Comparison of ENCODE assay signal across 1 cellular context in the genomic region with DNA sequence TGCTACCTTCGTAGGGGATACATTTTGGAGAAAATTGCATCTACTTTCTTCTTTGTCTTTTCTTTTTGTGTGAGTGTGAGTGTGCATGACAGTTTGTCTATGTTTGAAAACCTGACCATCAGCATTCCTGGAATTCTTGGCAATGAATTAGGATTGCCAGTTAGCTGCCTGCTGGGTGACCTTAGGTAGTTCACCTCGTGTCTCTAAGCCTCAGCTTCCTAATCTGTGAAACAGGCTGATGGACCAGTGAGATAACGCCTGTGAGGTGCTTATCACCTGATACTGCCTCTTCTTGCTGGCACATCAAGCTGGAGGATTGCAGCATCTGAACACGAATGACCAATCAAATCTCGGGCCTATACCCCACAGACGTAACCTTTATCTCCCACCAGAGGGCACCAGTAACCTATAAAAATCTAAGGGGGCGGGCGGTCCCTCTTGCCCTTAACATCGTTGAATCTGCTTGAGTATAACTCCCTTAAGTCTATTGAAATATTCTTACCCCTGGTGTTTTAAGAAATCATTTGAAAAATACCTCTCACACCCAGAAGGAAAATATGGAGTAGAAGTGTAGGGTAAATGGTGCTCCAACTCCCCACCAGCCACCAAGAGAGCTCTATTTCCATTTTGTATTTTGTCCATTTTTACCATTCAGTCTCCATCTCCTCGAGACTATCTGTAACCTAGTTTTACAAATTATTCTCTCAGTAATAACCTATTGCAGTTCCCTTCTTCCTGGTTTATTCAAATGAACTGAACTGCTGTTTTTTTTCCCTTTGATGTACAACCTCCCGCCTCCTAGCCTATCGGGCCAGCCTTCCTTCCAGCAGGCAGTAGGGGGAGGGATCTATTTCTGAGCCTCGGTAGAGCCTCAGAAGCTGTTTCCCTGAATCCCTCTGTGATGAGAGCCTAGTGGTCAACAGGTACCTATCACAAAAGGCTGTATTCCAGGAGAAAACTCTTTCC.
TF ChIP-seq lines count a peak whose summit lies in the region.

No MANE protein-coding gene starts in this region.

TF ChIP-seq in K562, 482 proteins besides CTCF, POLR2A, EP300 and RAD21 (continued from another document):
- TF ChIP-seq, protein P1, sequence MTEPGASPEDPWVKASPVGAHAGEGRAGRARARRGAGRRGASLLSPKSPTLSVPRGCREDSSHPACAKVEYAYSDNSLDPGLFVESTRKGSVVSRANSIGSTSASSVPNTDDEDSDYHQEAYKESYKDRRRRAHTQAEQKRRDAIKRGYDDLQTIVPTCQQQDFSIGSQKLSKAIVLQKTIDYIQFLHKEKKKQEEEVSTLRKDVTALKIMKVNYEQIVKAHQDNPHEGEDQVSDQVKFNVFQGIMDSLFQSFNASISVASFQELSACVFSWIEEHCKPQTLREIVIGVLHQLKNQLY (CRISPR knock-in tag; conservative IDR thresholded peaks at IDR 0.05), result no peak
- TF ChIP-seq DPF2 (IDR thresholded peaks at IDR 0.05) (peak; percentile 96), NEUROD1 (IDR thresholded peaks at IDR 0.05; ENCODE audit: borderline replicate concordance, low read depth, low read length, partially characterized antibody) (peak; percentile 24), HCFC1 (IDR thresholded peaks at IDR 0.05; ENCODE audit: low read depth, low read length) (peak; percentile 27; the same call in 1 of the 2 replicates), ZSCAN29 (IDR thresholded peaks at IDR 0.05) (no peak), MECOM (CRISPR knock-in tag; IDR thresholded peaks at IDR 0.05) (peak; percentile 96), L3MBTL2 (IDR thresholded peaks at IDR 0.05) (peak; percentile 68), U2AF1 (optimal IDR thresholded peaks at IDR 0.05; ENCODE audit: low read depth, low read length) (no peak), STAG1 (CRISPR knock-in tag; IDR thresholded peaks at IDR 0.05; ENCODE audit: borderline replicate concordance) (peak; percentile 68; the same call in 1 of the 2 replicates), CEBPG (CRISPR knock-in tag; IDR thresholded peaks at IDR 0.05) (peak; percentile 93), CEBPG (tag; conservative IDR thresholded peaks at IDR 0.05 in 1 of 2, IDR thresholded peaks at IDR 0.05 in 1 of 2) (peak; percentile 81 to 93)
- TF ChIP-seq, protein P2, sequence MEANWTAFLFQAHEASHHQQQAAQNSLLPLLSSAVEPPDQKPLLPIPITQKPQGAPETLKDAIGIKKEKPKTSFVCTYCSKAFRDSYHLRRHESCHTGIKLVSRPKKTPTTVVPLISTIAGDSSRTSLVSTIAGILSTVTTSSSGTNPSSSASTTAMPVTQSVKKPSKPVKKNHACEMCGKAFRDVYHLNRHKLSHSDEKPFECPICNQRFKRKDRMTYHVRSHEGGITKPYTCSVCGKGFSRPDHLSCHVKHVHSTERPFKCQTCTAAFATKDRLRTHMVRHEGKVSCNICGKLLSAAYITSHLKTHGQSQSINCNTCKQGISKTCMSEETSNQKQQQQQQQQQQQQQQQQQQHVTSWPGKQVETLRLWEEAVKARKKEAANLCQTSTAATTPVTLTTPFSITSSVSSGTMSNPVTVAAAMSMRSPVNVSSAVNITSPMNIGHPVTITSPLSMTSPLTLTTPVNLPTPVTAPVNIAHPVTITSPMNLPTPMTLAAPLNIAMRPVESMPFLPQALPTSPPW (CRISPR knock-in tag; IDR thresholded peaks at IDR 0.05), result peak; percentile 56
- TF ChIP-seq, protein P3, sequence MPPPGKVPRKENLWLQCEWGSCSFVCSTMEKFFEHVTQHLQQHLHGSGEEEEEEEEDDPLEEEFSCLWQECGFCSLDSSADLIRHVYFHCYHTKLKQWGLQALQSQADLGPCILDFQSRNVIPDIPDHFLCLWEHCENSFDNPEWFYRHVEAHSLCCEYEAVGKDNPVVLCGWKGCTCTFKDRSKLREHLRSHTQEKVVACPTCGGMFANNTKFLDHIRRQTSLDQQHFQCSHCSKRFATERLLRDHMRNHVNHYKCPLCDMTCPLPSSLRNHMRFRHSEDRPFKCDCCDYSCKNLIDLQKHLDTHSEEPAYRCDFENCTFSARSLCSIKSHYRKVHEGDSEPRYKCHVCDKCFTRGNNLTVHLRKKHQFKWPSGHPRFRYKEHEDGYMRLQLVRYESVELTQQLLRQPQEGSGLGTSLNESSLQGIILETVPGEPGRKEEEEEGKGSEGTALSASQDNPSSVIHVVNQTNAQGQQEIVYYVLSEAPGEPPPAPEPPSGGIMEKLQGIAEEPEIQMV (tag; conservative IDR thresholded peaks at IDR 0.05; ENCODE audit: low read depth), result 0 out of 2 replicates have a peak, but pooled peaks have one; percentile 41
- TF ChIP-seq, protein P4, sequence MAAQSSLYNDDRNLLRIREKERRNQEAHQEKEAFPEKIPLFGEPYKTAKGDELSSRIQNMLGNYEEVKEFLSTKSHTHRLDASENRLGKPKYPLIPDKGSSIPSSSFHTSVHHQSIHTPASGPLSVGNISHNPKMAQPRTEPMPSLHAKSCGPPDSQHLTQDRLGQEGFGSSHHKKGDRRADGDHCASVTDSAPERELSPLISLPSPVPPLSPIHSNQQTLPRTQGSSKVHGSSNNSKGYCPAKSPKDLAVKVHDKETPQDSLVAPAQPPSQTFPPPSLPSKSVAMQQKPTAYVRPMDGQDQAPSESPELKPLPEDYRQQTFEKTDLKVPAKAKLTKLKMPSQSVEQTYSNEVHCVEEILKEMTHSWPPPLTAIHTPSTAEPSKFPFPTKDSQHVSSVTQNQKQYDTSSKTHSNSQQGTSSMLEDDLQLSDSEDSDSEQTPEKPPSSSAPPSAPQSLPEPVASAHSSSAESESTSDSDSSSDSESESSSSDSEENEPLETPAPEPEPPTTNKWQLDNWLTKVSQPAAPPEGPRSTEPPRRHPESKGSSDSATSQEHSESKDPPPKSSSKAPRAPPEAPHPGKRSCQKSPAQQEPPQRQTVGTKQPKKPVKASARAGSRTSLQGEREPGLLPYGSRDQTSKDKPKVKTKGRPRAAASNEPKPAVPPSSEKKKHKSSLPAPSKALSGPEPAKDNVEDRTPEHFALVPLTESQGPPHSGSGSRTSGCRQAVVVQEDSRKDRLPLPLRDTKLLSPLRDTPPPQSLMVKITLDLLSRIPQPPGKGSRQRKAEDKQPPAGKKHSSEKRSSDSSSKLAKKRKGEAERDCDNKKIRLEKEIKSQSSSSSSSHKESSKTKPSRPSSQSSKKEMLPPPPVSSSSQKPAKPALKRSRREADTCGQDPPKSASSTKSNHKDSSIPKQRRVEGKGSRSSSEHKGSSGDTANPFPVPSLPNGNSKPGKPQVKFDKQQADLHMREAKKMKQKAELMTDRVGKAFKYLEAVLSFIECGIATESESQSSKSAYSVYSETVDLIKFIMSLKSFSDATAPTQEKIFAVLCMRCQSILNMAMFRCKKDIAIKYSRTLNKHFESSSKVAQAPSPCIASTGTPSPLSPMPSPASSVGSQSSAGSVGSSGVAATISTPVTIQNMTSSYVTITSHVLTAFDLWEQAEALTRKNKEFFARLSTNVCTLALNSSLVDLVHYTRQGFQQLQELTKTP (IDR thresholded peaks at IDR 0.05; ENCODE audit: low read depth in 1 of 2, partially characterized antibody in 2 of 2), result peak in 1 of 2 experiments; percentile 24
- TF ChIP-seq, protein P5, sequence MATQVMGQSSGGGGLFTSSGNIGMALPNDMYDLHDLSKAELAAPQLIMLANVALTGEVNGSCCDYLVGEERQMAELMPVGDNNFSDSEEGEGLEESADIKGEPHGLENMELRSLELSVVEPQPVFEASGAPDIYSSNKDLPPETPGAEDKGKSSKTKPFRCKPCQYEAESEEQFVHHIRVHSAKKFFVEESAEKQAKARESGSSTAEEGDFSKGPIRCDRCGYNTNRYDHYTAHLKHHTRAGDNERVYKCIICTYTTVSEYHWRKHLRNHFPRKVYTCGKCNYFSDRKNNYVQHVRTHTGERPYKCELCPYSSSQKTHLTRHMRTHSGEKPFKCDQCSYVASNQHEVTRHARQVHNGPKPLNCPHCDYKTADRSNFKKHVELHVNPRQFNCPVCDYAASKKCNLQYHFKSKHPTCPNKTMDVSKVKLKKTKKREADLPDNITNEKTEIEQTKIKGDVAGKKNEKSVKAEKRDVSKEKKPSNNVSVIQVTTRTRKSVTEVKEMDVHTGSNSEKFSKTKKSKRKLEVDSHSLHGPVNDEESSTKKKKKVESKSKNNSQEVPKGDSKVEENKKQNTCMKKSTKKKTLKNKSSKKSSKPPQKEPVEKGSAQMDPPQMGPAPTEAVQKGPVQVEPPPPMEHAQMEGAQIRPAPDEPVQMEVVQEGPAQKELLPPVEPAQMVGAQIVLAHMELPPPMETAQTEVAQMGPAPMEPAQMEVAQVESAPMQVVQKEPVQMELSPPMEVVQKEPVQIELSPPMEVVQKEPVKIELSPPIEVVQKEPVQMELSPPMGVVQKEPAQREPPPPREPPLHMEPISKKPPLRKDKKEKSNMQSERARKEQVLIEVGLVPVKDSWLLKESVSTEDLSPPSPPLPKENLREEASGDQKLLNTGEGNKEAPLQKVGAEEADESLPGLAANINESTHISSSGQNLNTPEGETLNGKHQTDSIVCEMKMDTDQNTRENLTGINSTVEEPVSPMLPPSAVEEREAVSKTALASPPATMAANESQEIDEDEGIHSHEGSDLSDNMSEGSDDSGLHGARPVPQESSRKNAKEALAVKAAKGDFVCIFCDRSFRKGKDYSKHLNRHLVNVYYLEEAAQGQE (CRISPR knock-in tag; IDR thresholded peaks at IDR 0.05; ENCODE audit: low read depth), result no peak
